In genomic region chr2:23145460-23145859, GRCh38 we compare ENCODE assay signal across 28 cellular contexts.
"Had no signal": no experiment of that assay in that cellular context is flagged by ENCODE, and none has a peak within 500 bp of the region (broad histone marks: within the 10 kb centered on the region; RNA-seq: fewer than 3 reads in every experiment).

No MANE protein-coding gene starts in this region.

- DNase-seq: activated CD4-positive, alpha-beta memory T cell treated with anti-CD3 and anti-CD28 coated beads, Interleukin-2, amount 10 ng/mL, durations not matched to agents 7 days and 5 days; activated CD4-positive, alpha-beta T cell treated with anti-CD3 and anti-CD28 coated beads for 36 hours; activated CD4-positive, alpha-beta T cell treated with anti-CD3 and anti-CD28 coated beads, Interleukin-2, amount 50 U/mL, for 1 hour; activated gamma-delta T cell treated with Interleukin-2 at 50 U/mL for 16 hours; activated naive CD4-positive, alpha-beta T cell treated with anti-CD3 and anti-CD28 coated beads, Interleukin-2, amount 50 U/mL, for 16 hours; activated naive CD8-positive, alpha-beta T cell treated with anti-CD3 and anti-CD28 coated beads, Interleukin-2, amount 10 ng/mL, durations not matched to agents 7 days and 5 days; activated T-cell treated with anti-CD3 and anti-CD28 coated beads for 4 hours; activated T-cell treated with anti-CD3 and anti-CD28 coated beads, Interleukin-2, amount 50 U/mL, for 48 hours; adrenal gland; anterior cingulate cortex; MM.1S; NCI-H1105; NCI-H1436; NCI-H187; NCI-H2081 treated with DMSO at 0.1 percent for 48 hours; NCI-H2171 treated with DMSO at 0.1 percent for 48 hours; NCI-H226; NCI-H526; NCI-H774; NK-92 treated with Interleukin-12 subunit alpha and Interleukin-12 subunit beta, amount 100 ng/mL, for 24 hours; Peyer's patch; Right ventricle myocardium superior; SJCRH30; SK-N-SH; T-helper 1 cell; WERI-Rb-1 had no signal

- H3K9me2 ChIP-seq: SK-N-SH had no signal

- H3K27me3 Mint-ChIP-seq: activated CD4-positive, alpha-beta memory T cell treated with anti-CD3 and anti-CD28 coated beads, Interleukin-2, amount 10 ng/mL, durations not matched to agents 7 days and 5 days had no signal

- H3K9ac ChIP-seq: SK-N-SH had no signal

- H3K27me3 ChIP-seq: adrenal gland, Peyer's patch, SJCRH30 had no signal

- H3K27ac Mint-ChIP-seq: activated CD4-positive, alpha-beta memory T cell treated with anti-CD3 and anti-CD28 coated beads, Interleukin-2, amount 10 ng/mL, durations not matched to agents 7 days and 5 days; activated CD4-positive, alpha-beta T cell treated with anti-CD3 and anti-CD28 coated beads for 36 hours; activated naive CD8-positive, alpha-beta T cell treated with anti-CD3 and anti-CD28 coated beads, Interleukin-2, amount 10 ng/mL, durations not matched to agents 7 days and 5 days; activated T-helper 2 cell treated with anti-CD3 and anti-CD28 coated beads, Interferon-gamma antibody, Interleukin-2, Interleukin-4, amounts not matched to agents 10 μg/mL and 5 μg/mL and 100 μg/mL, durations not matched to agents 14 hours and 24 hours and 36 hours had no signal

- H3K4me1 Mint-ChIP-seq: activated CD4-positive, alpha-beta memory T cell treated with anti-CD3 and anti-CD28 coated beads, Interleukin-2, amount 10 ng/mL, durations not matched to agents 7 days and 5 days; activated CD4-positive, alpha-beta T cell treated with anti-CD3 and anti-CD28 coated beads for 36 hours; activated naive CD8-positive, alpha-beta T cell treated with anti-CD3 and anti-CD28 coated beads, Interleukin-2, amount 10 ng/mL, durations not matched to agents 7 days and 5 days had no signal

- H3K4me2 ChIP-seq: SK-N-SH had no signal

- H3K36me3 Mint-ChIP-seq: activated naive CD8-positive, alpha-beta T cell treated with anti-CD3 and anti-CD28 coated beads, Interleukin-2, amount 10 ng/mL, durations not matched to agents 7 days and 5 days had no signal

- H3K4me3 Mint-ChIP-seq: activated CD4-positive, alpha-beta memory T cell treated with anti-CD3 and anti-CD28 coated beads, Interleukin-2, amount 10 ng/mL, durations not matched to agents 7 days and 5 days; activated CD4-positive, alpha-beta T cell treated with anti-CD3 and anti-CD28 coated beads for 36 hours; activated naive CD8-positive, alpha-beta T cell treated with anti-CD3 and anti-CD28 coated beads, Interleukin-2, amount 10 ng/mL, durations not matched to agents 7 days and 5 days had no signal

- H3K27ac ChIP-seq: adrenal gland, Peyer's patch, RWPE1, SJCRH30, WERI-Rb-1 had no signal

- H3K4me3 ChIP-seq: adrenal gland, Peyer's patch, SJCRH30 had no signal

- H3K4me1 ChIP-seq: adrenal gland, Peyer's patch, SJCRH30 had no signal

- H3K36me3 ChIP-seq: adrenal gland, Peyer's patch, SJCRH30, WERI-Rb-1 had no signal

- H3K9me3 ChIP-seq: adrenal gland, Peyer's patch, SJCRH30, SK-N-SH had no signal

- ATAC-seq: activated CD4-positive, alpha-beta T cell treated with anti-CD3 and anti-CD28 coated beads for 36 hours had no signal

- H3K9me3 Mint-ChIP-seq: activated CD4-positive, alpha-beta memory T cell treated with anti-CD3 and anti-CD28 coated beads, Interleukin-2, amount 10 ng/mL, durations not matched to agents 7 days and 5 days; activated naive CD8-positive, alpha-beta T cell treated with anti-CD3 and anti-CD28 coated beads, Interleukin-2, amount 10 ng/mL, durations not matched to agents 7 days and 5 days; activated T-helper 2 cell treated with anti-CD3 and anti-CD28 coated beads, Interferon-gamma antibody, Interleukin-2, Interleukin-4, amounts not matched to agents 10 μg/mL and 5 μg/mL and 100 μg/mL, durations not matched to agents 14 hours and 24 hours and 36 hours had no signal
